Comparison of ENCODE assay signal across 24 cellular contexts in the genomic region with DNA sequence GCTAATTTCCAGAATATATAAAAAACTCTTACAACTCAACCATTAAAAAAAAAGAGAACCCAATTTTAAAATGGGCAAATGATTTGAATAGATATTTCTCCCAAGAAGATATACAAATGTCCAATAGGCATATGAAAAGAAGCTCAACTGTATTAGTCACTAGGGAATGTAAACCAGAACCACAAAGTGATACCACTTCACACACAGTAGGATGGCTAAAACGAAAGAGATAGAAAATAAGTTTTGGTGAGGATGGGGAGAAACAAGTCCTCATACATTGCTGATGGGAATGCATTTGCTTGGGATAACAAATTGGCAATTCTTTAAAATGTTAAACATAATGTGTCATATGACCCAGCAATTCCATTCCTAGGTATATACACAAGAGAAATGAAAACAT.
"Had no signal": no experiment of that assay in that cellular context is flagged by ENCODE, and none has a peak within 500 bp of the region (broad histone marks: within the 10 kb centered on the region; RNA-seq: fewer than 3 reads in every experiment).

No MANE protein-coding gene starts in this region.

- DNase-seq: activated CD4-positive, alpha-beta T cell treated with anti-CD3 and anti-CD28 coated beads for 4 hours; activated CD8-positive, alpha-beta memory T cell treated with anti-CD3 and anti-CD28 coated beads, Interleukin-2, amount 50 U/mL, for 48 hours; activated CD8-positive, alpha-beta T cell treated with anti-CD3 and anti-CD28 coated beads, Interleukin-2, amount 10 ng/mL, durations not matched to agents 7 days and 5 days; activated naive CD4-positive, alpha-beta T cell; activated naive CD8-positive, alpha-beta T cell treated with anti-CD3 and anti-CD28 coated beads, Interleukin-2, amount 50 U/mL, for 24 hours; activated T-cell treated with anti-CD3 and anti-CD28 coated beads, Interleukin-2, amount 50 U/mL, for 1 hour; amniotic stem cell; cerebellar nuclear complex; Kasumi-1; NCI-H1048; NCI-H2029; NCI-H2107; NCI-H2171 treated with DMSO at 0.1 percent for 48 hours; NCI-H345; NCI-H510A treated with DMSO at 0.1 percent for 48 hours; NCI-H69; NK-92 treated with Interleukin-12 subunit alpha and Interleukin-12 subunit beta, amount 100 ng/mL, for 24 hours; OCI-M1; SIG-M5; T-cell; T-helper 2 cell; T1000; WERI-Rb-1 had no signal

- H3K4me3 Mint-ChIP-seq: activated CD8-positive, alpha-beta T cell treated with anti-CD3 and anti-CD28 coated beads, Interleukin-2, amount 10 ng/mL, durations not matched to agents 7 days and 5 days; activated naive CD4-positive, alpha-beta T cell treated with anti-CD3 and anti-CD28 coated beads, Interleukin-2, amount 50 U/mL, for 24 hours; activated naive CD8-positive, alpha-beta T cell treated with anti-CD3 and anti-CD28 coated beads, Interleukin-2, amount 50 U/mL, for 24 hours; T-cell had no signal

- H3K27ac ChIP-seq: WERI-Rb-1 had no signal

- H3K27ac Mint-ChIP-seq: activated CD8-positive, alpha-beta T cell treated with anti-CD3 and anti-CD28 coated beads, Interleukin-2, amount 10 ng/mL, durations not matched to agents 7 days and 5 days; activated naive CD4-positive, alpha-beta T cell treated with anti-CD3 and anti-CD28 coated beads, Interleukin-2, amount 50 U/mL, for 24 hours; activated naive CD8-positive, alpha-beta T cell treated with anti-CD3 and anti-CD28 coated beads, Interleukin-2, amount 50 U/mL, for 24 hours; T-cell had no signal

- H3K36me3 Mint-ChIP-seq: T-cell had no signal

- H3K9me3 Mint-ChIP-seq: activated naive CD4-positive, alpha-beta T cell treated with anti-CD3 and anti-CD28 coated beads, Interleukin-2, amount 50 U/mL, for 24 hours; activated naive CD8-positive, alpha-beta T cell treated with anti-CD3 and anti-CD28 coated beads, Interleukin-2, amount 50 U/mL, for 24 hours; T-cell had no signal

- H3K27me3 Mint-ChIP-seq: activated naive CD4-positive, alpha-beta T cell treated with anti-CD3 and anti-CD28 coated beads, Interleukin-2, amount 50 U/mL, for 24 hours; activated naive CD8-positive, alpha-beta T cell treated with anti-CD3 and anti-CD28 coated beads, Interleukin-2, amount 50 U/mL, for 24 hours had no signal

- H3K36me3 ChIP-seq: WERI-Rb-1 had no signal

- ATAC-seq: activated CD8-positive, alpha-beta T cell treated with anti-CD3 and anti-CD28 coated beads, Interleukin-2, amount 10 ng/mL, durations not matched to agents 7 days and 5 days; activated naive CD8-positive, alpha-beta T cell treated with anti-CD3 and anti-CD28 coated beads, Interleukin-2, amount 50 U/mL, for 24 hours; T-cell had no signal

- H3K4me1 Mint-ChIP-seq: activated naive CD8-positive, alpha-beta T cell treated with anti-CD3 and anti-CD28 coated beads, Interleukin-2, amount 50 U/mL, for 24 hours had no signal
